Comparison of ENCODE assay signal across 28 cellular contexts in genomic region chr2:220129427-220129826, GRCh38.
"Had no signal": no experiment of that assay in that cellular context is flagged by ENCODE, and none has a peak within 500 bp of the region (broad histone marks: within the 10 kb centered on the region; RNA-seq: fewer than 3 reads in every experiment).

No MANE protein-coding gene starts in this region.

- H3K4me2 ChIP-seq: smooth muscle cell had no signal

- H3K9me3 Mint-ChIP-seq: activated T-cell treated with anti-CD3 and anti-CD28 coated beads, Interleukin-2, amount 50 U/mL, for 24 hours had no signal

- H3K4me1 ChIP-seq: parathyroid adenoma, psoas muscle, uterus had no signal

- H3K36me3 ChIP-seq: uterus, WERI-Rb-1 had no signal

- H3K4me3 Mint-ChIP-seq: activated T-cell treated with anti-CD3 and anti-CD28 coated beads, Interleukin-2, amount 50 U/mL, for 24 hours; central memory CD8-positive, alpha-beta T cell; dendritic cell treated with granulocyte-macrophage colony-stimulating factor and Interleukin-4, amounts not matched to agents 40 ng/mL and 50 ng/mL, for 4 days; endodermal cell; mesothelial cell of epicardium; naive B cell; stimulated activated memory B cell treated with anti-CD40 and anti-IgM and Interleukin-4, amounts not matched to agents 10 μg/mL and 1 μg/mL and 100 μg/mL, for 72 hours; stimulated activated naive CD8-positive, alpha-beta T cell treated with anti-CD3 and anti-CD28 coated beads, Interleukin-15, amount 100 ng/mL, for 72 hours; T-helper 17 cell; type B pancreatic cell had no signal

- H3K36me3 Mint-ChIP-seq: activated naive CD4-positive, alpha-beta T cell treated with anti-CD3 and anti-CD28 coated beads, Interleukin-2, amount 50 U/mL, for 72 hours; naive B cell; stimulated activated memory B cell treated with anti-CD40 and anti-IgM and Interleukin-4, amounts not matched to agents 10 μg/mL and 1 μg/mL and 100 μg/mL, for 72 hours; type B pancreatic cell had no signal

- H3K27me3 Mint-ChIP-seq: activated T-cell treated with anti-CD3 and anti-CD28 coated beads, Interleukin-2, amount 50 U/mL, for 24 hours; central memory CD8-positive, alpha-beta T cell; dendritic cell treated with granulocyte-macrophage colony-stimulating factor and Interleukin-4, amounts not matched to agents 40 ng/mL and 50 ng/mL, for 4 days; naive B cell; stimulated activated memory B cell treated with anti-CD40 and anti-IgM and Interleukin-4, amounts not matched to agents 10 μg/mL and 1 μg/mL and 100 μg/mL, for 72 hours; stimulated activated naive CD8-positive, alpha-beta T cell treated with anti-CD3 and anti-CD28 coated beads, Interleukin-15, amount 100 ng/mL, for 72 hours; type B pancreatic cell had no signal

- H3K9ac ChIP-seq: parathyroid adenoma had no signal

- H3K9me3 ChIP-seq: psoas muscle, uterus had no signal

- H3K4me1 Mint-ChIP-seq: central memory CD8-positive, alpha-beta T cell; endodermal cell; naive B cell; stimulated activated memory B cell treated with anti-CD40 and anti-IgM and Interleukin-4, amounts not matched to agents 10 μg/mL and 1 μg/mL and 100 μg/mL, for 72 hours; stimulated activated naive CD8-positive, alpha-beta T cell treated with anti-CD3 and anti-CD28 coated beads, Interleukin-15, amount 100 ng/mL, for 72 hours; T-helper 17 cell had no signal

- DNase-seq: activated CD4-positive, alpha-beta T cell treated with anti-CD3 and anti-CD28 coated beads for 48 hours; activated CD4-positive, alpha-beta T cell treated with anti-CD3 and anti-CD28 coated beads, Interleukin-2, amount 50 U/mL, for 48 hours; activated CD8-positive, alpha-beta memory T cell treated with anti-CD3 and anti-CD28 coated beads, Interleukin-2, amount 50 U/mL, for 48 hours; activated T-cell treated with anti-CD3 and anti-CD28 coated beads, Interleukin-2, amount 50 U/mL, for 24 hours; endodermal cell; foreskin keratinocyte; naive B cell; nucleus accumbens; psoas muscle; stimulated activated CD4-positive, alpha-beta T cell treated with anti-CD3 and anti-CD28 coated beads, Interleukin-1b, Interleukin-23, amount 100 ng/mL, for 48 hours; stimulated activated CD4-positive, alpha-beta T cell treated with anti-CD3 and anti-CD28 coated beads, Interleukin-4, amount 100 ng/mL, for 4 hours; stimulated activated CD8-positive, alpha-beta memory T cell treated with anti-CD3 and anti-CD28 coated beads, Interleukin-4, amount 100 ng/mL, for 48 hours; stimulated activated naive CD8-positive, alpha-beta T cell treated with anti-CD3 and anti-CD28 coated beads, Interleukin-15, amount 100 ng/mL, for 72 hours; substantia nigra; T-helper 17 cell; T1000; uterus; WERI-Rb-1 had no signal

- H3K4me3 ChIP-seq: psoas muscle, smooth muscle cell, uterus had no signal

- H3K27ac Mint-ChIP-seq: activated T-cell treated with anti-CD3 and anti-CD28 coated beads, Interleukin-2, amount 50 U/mL, for 24 hours; dendritic cell treated with granulocyte-macrophage colony-stimulating factor and Interleukin-4, amounts not matched to agents 40 ng/mL and 50 ng/mL, for 4 days; endodermal cell; mesothelial cell of epicardium; stimulated activated memory B cell treated with anti-CD40 and anti-IgM and Interleukin-4, amounts not matched to agents 10 μg/mL and 1 μg/mL and 100 μg/mL, for 72 hours; stimulated activated naive CD8-positive, alpha-beta T cell treated with anti-CD3 and anti-CD28 coated beads, Interleukin-15, amount 100 ng/mL, for 72 hours; T-helper 17 cell; type B pancreatic cell had no signal

- H3K27me3 ChIP-seq: foreskin keratinocyte, uterus had no signal

- H3K79me2 ChIP-seq: parathyroid adenoma had no signal

- H2AFZ ChIP-seq: parathyroid adenoma had no signal

- ATAC-seq: activated CD4-positive, CD25-positive, alpha-beta regulatory T cell treated with anti-CD3 and anti-CD28 coated beads, Interleukin-2, amount 50 U/mL, for 24 hours; activated naive CD4-positive, alpha-beta T cell treated with anti-CD3 and anti-CD28 coated beads, Interleukin-2, amount 50 U/mL, for 72 hours; esophagus mucosa; foreskin keratinocyte; psoas muscle; stimulated activated memory B cell treated with anti-CD40 and anti-IgM and Interleukin-4, amounts not matched to agents 10 μg/mL and 1 μg/mL and 100 μg/mL, for 72 hours; stimulated activated naive CD8-positive, alpha-beta T cell treated with anti-CD3 and anti-CD28 coated beads, Interleukin-15, amount 100 ng/mL, for 72 hours; T-helper 17 cell had no signal

- H3K27ac ChIP-seq: foreskin keratinocyte, parathyroid adenoma, psoas muscle, uterus, WERI-Rb-1 had no signal
